1 cellular context compared by ENCODE assay signal in the genomic region with DNA sequence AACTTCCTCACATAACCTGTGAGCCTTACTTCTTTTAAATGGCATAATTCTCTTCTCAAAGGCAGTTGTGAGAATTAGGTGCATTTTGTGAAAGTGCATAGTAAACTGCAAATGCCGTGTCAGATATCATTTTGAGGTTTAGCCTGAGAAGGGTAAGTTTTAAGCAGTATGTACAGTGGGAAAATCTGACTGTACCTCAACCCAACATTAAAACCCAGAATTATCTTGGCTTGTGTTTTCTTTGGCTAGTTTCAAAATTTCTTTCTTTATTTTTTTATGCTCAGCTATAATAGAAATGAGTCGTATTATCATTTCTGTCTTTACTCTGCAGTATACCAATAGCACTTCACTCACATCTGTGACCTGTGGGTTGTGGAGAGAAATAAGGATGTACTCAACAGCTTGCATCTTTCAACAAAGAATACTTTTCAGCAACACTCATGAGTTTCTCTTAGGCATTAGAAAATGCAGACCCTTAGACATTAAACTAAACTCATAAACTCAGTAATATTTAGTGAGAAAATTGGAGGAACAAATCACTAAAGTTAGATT.
TF ChIP-seq lines count a peak whose summit lies in the region.

No MANE protein-coding gene starts in this region.

TF ChIP-seq in IMR-90, 13 proteins besides CTCF, POLR2A, EP300 and RAD21 (continued from another document):
- TF ChIP-seq USF2 (IDR thresholded peaks at IDR 0.05; ENCODE audit: low read depth, low read length) (no peak), MAZ (IDR thresholded peaks at IDR 0.05; ENCODE audit: borderline replicate concordance, low read depth, low read length) (no peak)
